1 cellular context compared by ENCODE assay signal in the genomic region with DNA sequence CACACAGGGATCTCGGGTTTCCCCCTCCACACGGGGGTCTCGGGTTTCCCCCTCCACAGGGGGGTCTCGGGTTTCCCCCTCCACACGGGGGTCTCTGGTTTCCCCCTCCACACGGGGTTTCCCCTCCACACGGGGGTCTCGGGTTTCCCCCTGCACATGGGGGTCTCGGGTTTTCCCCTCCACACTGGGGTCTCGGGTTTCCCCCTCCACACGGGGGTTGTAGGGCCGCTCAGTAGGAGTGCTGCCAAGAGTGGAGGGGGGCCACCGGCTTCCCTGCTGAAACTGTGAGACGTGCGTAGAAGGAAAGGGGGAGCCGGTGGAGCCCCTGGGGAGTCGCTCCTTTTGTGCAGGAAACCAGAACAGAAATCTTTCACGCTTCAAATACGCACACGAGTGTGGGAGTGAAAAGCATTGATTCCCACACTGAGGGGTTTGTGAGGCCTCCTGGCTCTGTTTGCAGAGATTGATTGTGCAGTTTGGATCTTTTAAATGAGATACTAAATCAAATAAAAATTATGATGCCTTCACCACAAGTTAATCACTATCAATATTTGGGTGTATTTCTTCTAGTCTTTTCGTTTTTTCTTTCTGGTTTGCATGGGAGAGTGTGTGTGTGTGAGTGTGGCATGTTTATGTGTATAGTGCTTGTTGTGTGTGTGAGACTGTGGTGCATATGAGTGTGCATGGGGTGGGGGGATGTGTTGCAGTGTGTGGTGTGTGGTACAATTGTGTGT.
TF ChIP-seq lines count a peak whose summit lies in the region.

No MANE protein-coding gene starts in this region.

TF ChIP-seq in GM23338, 12 proteins besides CTCF, POLR2A, EP300 and RAD21 (continued from another document):
- TF ChIP-seq, protein P1, sequence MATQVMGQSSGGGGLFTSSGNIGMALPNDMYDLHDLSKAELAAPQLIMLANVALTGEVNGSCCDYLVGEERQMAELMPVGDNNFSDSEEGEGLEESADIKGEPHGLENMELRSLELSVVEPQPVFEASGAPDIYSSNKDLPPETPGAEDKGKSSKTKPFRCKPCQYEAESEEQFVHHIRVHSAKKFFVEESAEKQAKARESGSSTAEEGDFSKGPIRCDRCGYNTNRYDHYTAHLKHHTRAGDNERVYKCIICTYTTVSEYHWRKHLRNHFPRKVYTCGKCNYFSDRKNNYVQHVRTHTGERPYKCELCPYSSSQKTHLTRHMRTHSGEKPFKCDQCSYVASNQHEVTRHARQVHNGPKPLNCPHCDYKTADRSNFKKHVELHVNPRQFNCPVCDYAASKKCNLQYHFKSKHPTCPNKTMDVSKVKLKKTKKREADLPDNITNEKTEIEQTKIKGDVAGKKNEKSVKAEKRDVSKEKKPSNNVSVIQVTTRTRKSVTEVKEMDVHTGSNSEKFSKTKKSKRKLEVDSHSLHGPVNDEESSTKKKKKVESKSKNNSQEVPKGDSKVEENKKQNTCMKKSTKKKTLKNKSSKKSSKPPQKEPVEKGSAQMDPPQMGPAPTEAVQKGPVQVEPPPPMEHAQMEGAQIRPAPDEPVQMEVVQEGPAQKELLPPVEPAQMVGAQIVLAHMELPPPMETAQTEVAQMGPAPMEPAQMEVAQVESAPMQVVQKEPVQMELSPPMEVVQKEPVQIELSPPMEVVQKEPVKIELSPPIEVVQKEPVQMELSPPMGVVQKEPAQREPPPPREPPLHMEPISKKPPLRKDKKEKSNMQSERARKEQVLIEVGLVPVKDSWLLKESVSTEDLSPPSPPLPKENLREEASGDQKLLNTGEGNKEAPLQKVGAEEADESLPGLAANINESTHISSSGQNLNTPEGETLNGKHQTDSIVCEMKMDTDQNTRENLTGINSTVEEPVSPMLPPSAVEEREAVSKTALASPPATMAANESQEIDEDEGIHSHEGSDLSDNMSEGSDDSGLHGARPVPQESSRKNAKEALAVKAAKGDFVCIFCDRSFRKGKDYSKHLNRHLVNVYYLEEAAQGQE (IDR thresholded peaks at IDR 0.05; ENCODE audit: unreplicated experiment): no peak
- TF ChIP-seq ZNF462 (CRISPR knock-in tag; IDR thresholded peaks at IDR 0.05): no peak
- no peak for TF ChIP-seq CREB1 (CRISPR knock-in tag; IDR thresholded peaks at IDR 0.05; ENCODE audit: low read depth)
- TF ChIP-seq ZNF114 (CRISPR knock-in tag; IDR thresholded peaks at IDR 0.05): no peak
- no peak for TF ChIP-seq NANOG (IDR thresholded peaks at IDR 0.05; ENCODE audit: borderline replicate concordance)
- no peak for TF ChIP-seq EZH2phosphoT487 (IDR thresholded peaks at IDR 0.05; ENCODE audit: unreplicated experiment)
